Comparison of ENCODE assay signal across 8 cellular contexts in genomic region chr16:29700253-29700987, GRCh38. TPM values are rescaled to one million over a fixed set of nuclear protein-coding genes. Genes with fewer than 3 reads are reported as not detected.
DNase-seq lines count a peak whose midpoint lies in the region; ATAC-seq, FAIRE-seq and TF ChIP-seq lines count a peak whose summit lies in the region.

No MANE protein-coding gene starts in this region.

- intact Hi-C loops in tibial artery (cut with DNase I; ENCODE audit: low total_unique reads) = no loop called here

- no peaks in the 10 kb centered on the region for H3K4me1 ChIP-seq in tibial artery

- no peak for FAIRE-seq in frontal cortex (lab: Jason Lieb, UNC)

- peaks cover 8% of the 10 kb centered on the region for H3K36me3 Mint-ChIP-seq in osteocyte (ENCODE audit: unreplicated experiment)

- DNase-seq in DMS79 (lab: John Stamatoyannopoulos, UW) = peak; percentile 40
- peak; percentile 78 for DNase-seq in MG63
- DNase-seq in SHP77 treated with DMSO at 0.1 percent for 48 hours (lab: John Stamatoyannopoulos, UW) = peak; percentile 85
- peak; percentile 65 for DNase-seq in activated gamma-delta T cell treated with anti-CD3 and anti-CD28 coated beads, Interleukin-2, amount 50 U/mL, for 16 hours (ENCODE audit: low read depth)
- DNase-seq in frontal cortex (ENCODE audit: low spot score in 2 of 2) = peak; percentile 68 to 84
- peak; percentile 90 for DNase-seq in osteocyte (ENCODE audit: extremely low spot score, unreplicated experiment)
- peak; percentile 58 to 81 for DNase-seq in tibial artery

- peaks cover 7% of the 10 kb centered on the region for H3K9me3 Mint-ChIP-seq in osteocyte (ENCODE audit: unreplicated experiment)

- no peaks in the 10 kb centered on the region for H3K36me3 ChIP-seq in MG63
- H3K36me3 ChIP-seq in tibial artery = no peaks in the 10 kb centered on the region

- H3K27ac ChIP-seq in tibial artery = no peak overlapping the region

- no peaks in the 10 kb centered on the region for H3K27me3 ChIP-seq in MG63
- H3K27me3 ChIP-seq in tibial artery = peaks cover 0 to 41% of the 10 kb centered on the region in 2 donors

- H3K4me3 Mint-ChIP-seq in osteocyte (ENCODE audit: unreplicated experiment) = no peak overlapping the region

- no peaks in the 10 kb centered on the region for H3K27me3 Mint-ChIP-seq in osteocyte (ENCODE audit: unreplicated experiment)

- peaks cover 3% of the 10 kb centered on the region; the same call in 1 of the 2 replicates for H3K9me3 ChIP-seq in MG63
- no peaks in the 10 kb centered on the region for H3K9me3 ChIP-seq in tibial artery

- peak; percentile 86 for TF ChIP-seq CTCF in osteocyte (IDR thresholded peaks at IDR 0.05)
- TF ChIP-seq CTCF in tibial artery (IDR thresholded peaks at IDR 0.05) = peak; percentile 76 to 77

- H3K27ac Mint-ChIP-seq in osteocyte (ENCODE audit: unreplicated experiment) = no peak overlapping the region

- H3K4me3 ChIP-seq in MG63 = no peak overlapping the region
- no peak overlapping the region for H3K4me3 ChIP-seq in tibial artery

- no peak for ATAC-seq in HG02798 (IDR thresholded peaks at IDR 0.05; ENCODE audit: poor library complexity, unreplicated experiment)

- H3K4me1 Mint-ChIP-seq in osteocyte (ENCODE audit: unreplicated experiment) = peaks cover 4% of the 10 kb centered on the region

RNA-seq across cellular contexts. Expression of gene QPRT, which starts 21.4 kb away (rescaled TPM):
- 0.36 and 0.64 TPM in 2 replicates for total RNA-seq in MG63 (2014; rRNA removed; shearing (Covaris generic); ENCODE audit: low replicate concordance)
- 2.9 TPM for total RNA-seq in frontal cortex
- total RNA-seq in osteocyte = 23.5 and 30.1 TPM in 2 replicates

RNA-seq across cellular contexts. Expression of gene SPN, which starts 37.4 kb away (rescaled TPM):
- not detected in 2 replicates for total RNA-seq in MG63 (2014; rRNA removed; shearing (Covaris generic); ENCODE audit: low replicate concordance)
- total RNA-seq in frontal cortex (under 0.01 TPM), osteocyte (not detected in 2 replicates)

RNA-seq across cellular contexts. Expression of gene C16orf54, which starts 45.4 kb away (rescaled TPM):
- not detected in 2 replicates for total RNA-seq in MG63 (2014; rRNA removed; shearing (Covaris generic); ENCODE audit: low replicate concordance)
- total RNA-seq in frontal cortex = 0.41 TPM
- total RNA-seq in osteocyte = not detected in 2 replicates

Comparison
In these comparisons a context has a peak if more than half of its experiments do, and no peak if none do; other contexts are left out.
1. DNase-seq: peak in every context shown above with its lines; median percentile 90 in osteocyte; 85 in SHP77 treated with DMSO at 0.1 percent for 48 hours; 78 in MG63; 76 in frontal cortex; 70 in tibial artery; 65 in activated gamma-delta T cell treated with anti-CD3 and anti-CD28 coated beads, Interleukin-2, amount 50 U/mL, for 16 hours; 40 in DMS79.